ENCODE assay signal across 11 cellular contexts in genomic region chr1:192604979-192605620, GRCh38. TPM values are rescaled to one million over a fixed set of nuclear protein-coding genes. Genes with fewer than 3 reads are reported as not detected.
DNase-seq lines count a peak whose midpoint lies in the region; ATAC-seq and TF ChIP-seq lines count a peak whose summit lies in the region.
"Had no signal": no experiment of that assay in that cellular context is flagged by ENCODE, and none has a peak within 500 bp of the region (broad histone marks: within the 10 kb centered on the region; RNA-seq: fewer than 3 reads in every experiment).

No MANE protein-coding gene starts in this region.

- H3K27ac ChIP-seq in testis: no peak overlapping the region
- H3K27ac ChIP-seq: Peyer's patch had no signal

- H3K36me3 ChIP-seq in testis (ENCODE audit: low read depth, missing control alignments): no peaks in the 10 kb centered on the region
- H3K36me3 ChIP-seq: Peyer's patch had no signal

- TF ChIP-seq CTCF in testis (IDR thresholded peaks at IDR 0.05): no peak

- no peak overlapping the region for H3K4me3 ChIP-seq in testis
- H3K4me3 ChIP-seq: Peyer's patch had no signal

- ATAC-seq in GM18519 (IDR thresholded peaks at IDR 0.05; ENCODE audit: low FRiP score, unreplicated experiment) (peak; percentile 36), HG02885 (IDR thresholded peaks at IDR 0.05; ENCODE audit: poor library complexity, unreplicated experiment) (peak; percentile 30)

- peak; percentile 93 for DNase-seq in NOMO-1 treated with DMSO at 0.1 percent for 48 hours (lab: John Stamatoyannopoulos, UW; ENCODE audit: unreplicated experiment)
- DNase-seq in medulla oblongata (ENCODE audit: extremely low spot score): peak; percentile 52
- no peak for DNase-seq in NCI-H510A treated with DMSO at 0.1 percent for 48 hours (lab: John Stamatoyannopoulos, UW)
- no peak for DNase-seq in NCI-H1105 treated with DMSO at 0.1 percent for 48 hours (lab: John Stamatoyannopoulos, UW)
- no peak for DNase-seq in activated naive CD4-positive, alpha-beta T cell treated with anti-CD3 and anti-CD28 coated beads, Interleukin-2, amount 50 U/mL, for 16 hours
- no peak for DNase-seq in testis
- DNase-seq: Peyer's patch had no signal

- no peak for TF ChIP-seq POLR2A in testis (IDR thresholded peaks at IDR 0.05)

- no peaks in the 10 kb centered on the region for H3K4me1 ChIP-seq in testis
- H3K4me1 ChIP-seq: Peyer's patch had no signal

- no peaks in the 10 kb centered on the region for H3K27me3 ChIP-seq in testis
- H3K27me3 ChIP-seq: Peyer's patch had no signal

- intact Hi-C loops in testis (cut with DNase I; ENCODE audit: low total_unique reads): loop anchor here (10.0 kb wide), 1 partner anchor 130 kb away; no protein-coding TSS in a partner anchor

- no peaks in the 10 kb centered on the region for H3K9me3 ChIP-seq in testis
- H3K9me3 ChIP-seq: Peyer's patch had no signal

- 82 to 87% methylated on average over 3 of the region's 3 CpGs for WGBS in testis, 2 donors

RNA-seq across cellular contexts. Expression of gene RGS1, which starts 29.5 kb away (rescaled TPM):
- 10 to 100 TPM; 17.2 to 69.5 TPM for total RNA-seq in testis
- 3.9 TPM for polyA plus RNA-seq in testis (ENCODE audit: insufficient read depth, low read depth, low replicate concordance)
- total RNA-seq: epithelial cell of proximal tubule had no signal

RNA-seq across cellular contexts. Expression of gene RGS13, which starts 30.8 kb away (rescaled TPM):
- total RNA-seq in testis: under 1 TPM in 1 of 2 donors, not detected in 1; 0.25 TPM
- not detected for polyA plus RNA-seq in testis (ENCODE audit: insufficient read depth, low read depth, low replicate concordance)
- total RNA-seq: activated T-helper 1 cell treated with anti-CD3 and anti-CD28 coated beads, Interleukin-12 subunit alpha, Interleukin-12 subunit beta, Interleukin-2, Interleukin-4 antibody, amounts not matched to agents 30 ng/mL and 10 ng/mL and 1 ng/mL, durations not matched to agents 14 hours and 24 hours and 36 hours; epithelial cell of proximal tubule had no signal

Comparison
In these comparisons a context has a peak if more than half of its experiments do, and no peak if none do; other contexts are left out.
1. DNase-seq: peak in NOMO-1 treated with DMSO at 0.1 percent for 48 hours (single experiment) and medulla oblongata (single experiment); none in NCI-H510A treated with DMSO at 0.1 percent for 48 hours (single experiment), NCI-H1105 treated with DMSO at 0.1 percent for 48 hours (single experiment), activated naive CD4-positive, alpha-beta T cell treated with anti-CD3 and anti-CD28 coated beads, Interleukin-2, amount 50 U/mL, for 16 hours (single experiment) and testis (single experiment).